ENCODE assay signal across 19 cellular contexts in genomic region chr14:106549064-106549463, GRCh38.
"Had no signal": no experiment of that assay in that cellular context is flagged by ENCODE, and none has a peak within 500 bp of the region (broad histone marks: within the 10 kb centered on the region; RNA-seq: fewer than 3 reads in every experiment).

No MANE protein-coding gene starts in this region.

- DNase-seq: cortex of kidney; effector CD8-positive, alpha-beta T cell; effector memory CD8-positive, alpha-beta T cell; endodermal cell; erythroblast; esophagus squamous epithelium; foreskin fibroblast; foreskin melanocyte; heart right ventricle; hippocampal formation; left cardiac atrium; left lung; left ventricle myocardium superior; lower lobe of right lung; mesenchymal stem cell; mucosa of descending colon; naive B cell had no signal

- H3K27me3 ChIP-seq: esophagus squamous epithelium, gastroesophageal sphincter had no signal

- H3K36me3 ChIP-seq: esophagus squamous epithelium, gastroesophageal sphincter, heart right ventricle, left lung, lower lobe of right lung had no signal

- H3K4me1 ChIP-seq: esophagus squamous epithelium, gastroesophageal sphincter, heart right ventricle, left lung, lower lobe of right lung had no signal

- H3K9me3 ChIP-seq: esophagus squamous epithelium, gastroesophageal sphincter, heart right ventricle, left lung, lower lobe of right lung, mucosa of descending colon had no signal

- H3K4me3 ChIP-seq: esophagus squamous epithelium, gastroesophageal sphincter, heart right ventricle, left lung, lower lobe of right lung, mucosa of descending colon had no signal

- H3K27ac ChIP-seq: epithelial cell of prostate, esophagus squamous epithelium, gastroesophageal sphincter, heart right ventricle, left lung, lower lobe of right lung had no signal
